In genomic region chr19:47106819-47107200, GRCh38 we compare ENCODE assay signal across 7 cellular contexts. TPM values are rescaled to one million over a fixed set of nuclear protein-coding genes. Genes with fewer than 3 reads are reported as not detected.
DNase-seq lines count a peak whose midpoint lies in the region; ATAC-seq, FAIRE-seq and TF ChIP-seq lines count a peak whose summit lies in the region.

No MANE protein-coding gene starts in this region.

- RAD21 ChIA-PET in GM12878 (lab: Charles Lee; ENCODE audit: unreplicated experiment), result interaction anchor here (0.7 to 1.4 kb wide), 3 partner anchors 17 to 94 kb away, joined by 3 to 4 read pairs (median 3); no protein-coding TSS in a partner anchor

- TF ChIP-seq RAD21 in GM12878 (IDR thresholded peaks at IDR 0.05; ENCODE audit: insufficient read depth, low read depth, low read length), result no peak

- POLR2A ChIA-PET in GM12878 (lab: Charles Lee), result interaction anchor here (0.6 to 2.8 kb wide), 4 partner anchors 13 to 712 kb away, joined by 3 to 11 read pairs (median 6); partner anchors contain the start of gene SAE1

- H3K79me2 ChIP-seq in OCI-LY1 (ENCODE audit: insufficient read depth, low read length) (peaks cover 81% of the 10 kb centered on the region), GM12878 (ENCODE audit: control insufficient read depth, insufficient read depth, low read length) (peaks cover 91% of the 10 kb centered on the region)

- no peak for FAIRE-seq in GM12878 (lab: Jason Lieb, UNC)

- SMC1A ChIA-PET in GM12878 (lab: Charles Lee; ENCODE audit: uncharacterized antibody, unreplicated experiment), result no interaction called here

- TF ChIP-seq CTCF in OCI-LY1 (IDR thresholded peaks at IDR 0.05; ENCODE audit: low read length), result no peak
- no peak for TF ChIP-seq CTCF in GM12878 (IDR thresholded peaks at IDR 0.05 in 2 of 3, conservative IDR thresholded peaks at IDR 0.05 in 1 of 3; ENCODE audit: control insufficient read depth in 2 of 3, extremely low read depth in 1 of 3, insufficient read depth in 1 of 3, low read depth in 3 of 3, low read length in 3 of 3)
- TF ChIP-seq CTCF in lower lobe of right lung (IDR thresholded peaks at IDR 0.05), result no peak
- no peak for TF ChIP-seq CTCF in thoracic aorta (IDR thresholded peaks at IDR 0.05)

- H3K9me2 ChIP-seq in OCI-LY1 (ENCODE audit: low read depth, low read length), result no peaks in the 10 kb centered on the region

- intact Hi-C loops in GM12878 (cut with micrococcal nuclease; ENCODE audit: unreplicated experiment) (no loop called here), lower lobe of right lung (cut with DNase I) (no loop called here)

- 98% methylated on average over 2 of the region's 2 CpGs for WGBS in GM12878 (ENCODE audit: insufficient coverage, insufficient replicate concordance, low lambda C conversion rate, missing lambda C conversion rate)

- TF ChIP-seq EP300 in GM12878 (IDR thresholded peaks at IDR 0.05; ENCODE audit: borderline replicate concordance in 1 of 2, control insufficient read depth in 1 of 2, low read depth in 2 of 2, low read length in 2 of 2), result no peak

- H3K9me3 ChIP-seq in OCI-LY1 (ENCODE audit: low read length) (no peaks in the 10 kb centered on the region), GM12878 (replicated peaks; ENCODE audit: control insufficient read depth, insufficient read depth, low read length) (no peaks in the 10 kb centered on the region), lower lobe of right lung (no peaks in the 10 kb centered on the region), thoracic aorta (no peaks in the 10 kb centered on the region)

- in situ Hi-C loops in GM12878 (cut with MboI), result no loop called here

- CTCF ChIA-PET in GM12878 (lab: Yijun Ruan, JAX), result interaction anchor here (0.9 to 2.7 kb wide), 7 partner anchors 13 to 349 kb away, joined by 3 to 10 read pairs (median 6); no protein-coding TSS in a partner anchor

- DNase-seq in GM12878 (ENCODE audit: low read depth, low spot score) (no peak), lower lobe of right lung (no peak), thoracic aorta (ENCODE audit: low spot score) (no peak), hippocampal formation (lab: John Stamatoyannopoulos, UW) (no peak), SW480 (ENCODE audit: low spot score) (no peak)
- no peak for DNase-seq in activated CD4-positive, CD25-positive, alpha-beta regulatory T cell treated with anti-CD3 and anti-CD28 coated beads, Interleukin-2, amount 50 U/mL, for 72 hours

- H3F3A ChIP-seq in OCI-LY1 (ENCODE audit: insufficient read depth, low read length), result no peaks in the 10 kb centered on the region

- peak overlapping the region; percentile 93 for H3K27ac ChIP-seq in OCI-LY1 (ENCODE audit: low read depth, low read length, poor library complexity, severe bottlenecking)
- 0 out of 2 replicates have a peak overlapping the region, but pooled peaks have one; percentile 34 for H3K27ac ChIP-seq in GM12878 (ENCODE audit: control insufficient read depth, insufficient read depth)
- H3K27ac ChIP-seq in lower lobe of right lung, result peak overlapping the region; percentile 67
- H3K27ac ChIP-seq in thoracic aorta, result peak overlapping the region; percentile 100

- no TSS peak for BruUV-seq in GM12878 (replicated peaks; lab: Mats Ljungman, UMichigan)

- peaks cover 62% of the 10 kb centered on the region for H3K36me3 ChIP-seq in OCI-LY1 (ENCODE audit: insufficient read depth, low read length)
- H3K36me3 ChIP-seq in GM12878 (ENCODE audit: control insufficient read depth in 2 of 2, insufficient read depth in 2 of 2, low read length in 1 of 2), result peaks cover 0 to 7% of the 10 kb centered on the region in 2 experiments; a peak in 2 of 4 replicates
- peaks cover 5% of the 10 kb centered on the region for H3K36me3 ChIP-seq in lower lobe of right lung
- H3K36me3 ChIP-seq in thoracic aorta, result no peaks in the 10 kb centered on the region

- H3K27me3 ChIP-seq in OCI-LY1 (ENCODE audit: insufficient read depth, low read length) (no peaks in the 10 kb centered on the region), GM12878 (replicated peaks in 1 of 2; ENCODE audit: control insufficient read depth in 2 of 2, insufficient read depth in 2 of 2, low read length in 1 of 2) (no peaks in the 10 kb centered on the region), lower lobe of right lung (ENCODE audit: low read depth) (no peaks in the 10 kb centered on the region), thoracic aorta (replicated peaks; ENCODE audit: insufficient read depth) (no peaks in the 10 kb centered on the region)

- no peak for TF ChIP-seq POLR2A in GM12878 (IDR thresholded peaks at IDR 0.05; ENCODE audit: low read depth, low read length)

- peak overlapping the region; percentile 94 for H3K4me3 ChIP-seq in OCI-LY1 (ENCODE audit: low read depth, low read length, poor library complexity, severe bottlenecking)
- H3K4me3 ChIP-seq in GM12878, result peak overlapping the region; percentile 3; the same call in 1 of the 2 replicates
- H3K4me3 ChIP-seq in lower lobe of right lung, result no peak overlapping the region
- H3K4me3 ChIP-seq in thoracic aorta, result peak overlapping the region; percentile 21

- H4K20me1 ChIP-seq in OCI-LY1 (ENCODE audit: insufficient read depth, low read length) (no peaks in the 10 kb centered on the region), GM12878 (ENCODE audit: control insufficient read depth, insufficient read depth) (no peaks in the 10 kb centered on the region)

- ATAC-seq in GM12878 (no peak), lower lobe of right lung (no peak), thoracic aorta (ENCODE audit: insufficient number of reproducible peaks, low FRiP score, low read depth) (no peak)

- H3K4me1 ChIP-seq in OCI-LY1 (ENCODE audit: insufficient read depth, low read length, severe bottlenecking) (peaks cover 48% of the 10 kb centered on the region), GM12878 (ENCODE audit: control insufficient read depth, insufficient read depth, low read length) (peaks cover 8% of the 10 kb centered on the region), lower lobe of right lung (peaks cover 66% of the 10 kb centered on the region), thoracic aorta (ENCODE audit: control insufficient read depth in 1 of 2, low read depth in 2 of 2) (peaks cover 32 to 61% of the 10 kb centered on the region in 2 donors)

- H3K4me2 ChIP-seq in OCI-LY1 (ENCODE audit: low read length), result peak overlapping the region; percentile 86
- H3K4me2 ChIP-seq in GM12878 (ENCODE audit: control insufficient read depth, insufficient read depth), result peak overlapping the region; percentile 68

- H3K9ac ChIP-seq in OCI-LY1 (ENCODE audit: low read length) (peak overlapping the region; percentile 8; the same call in 1 of the 2 replicates), GM12878 (ENCODE audit: control insufficient read depth, insufficient read depth, low read length) (peak overlapping the region; percentile 32; the same call in 1 of the 2 replicates)

- H2AFZ ChIP-seq in OCI-LY1 (ENCODE audit: low read length) (no peak overlapping the region), GM12878 (ENCODE audit: control insufficient read depth, low read depth, low read length) (no peak overlapping the region)

RNA-seq across cellular contexts. Expression of gene ZC3H4, which starts 6.8 kb away (rescaled TPM):
- total RNA-seq in GM12878 (2013; cell fraction: nucleolus; rRNA removed), result 24.4 and 25.1 TPM in 2 replicates
- total RNA-seq in GM12878 (2014; rRNA removed), result 16.3 and 19.0 TPM in 2 replicates
- total RNA-seq in GM12878 (2014; rRNA removed; fragmentation: Illumina TruSeq; extraction: Trizol), result 16.8 and 17.2 TPM in 2 replicates
- 78.1 and 86.3 TPM in 2 replicates for total RNA-seq in GM12878 (2021)
- polyA plus RNA-seq in GM12878 (2011; ENCODE audit: low read depth), result 12.3 TPM
- polyA plus RNA-seq in GM12878 (2011; rRNA removed), result 5.1 TPM in 2 replicates
- 3.9 and 4.1 TPM in 2 replicates for polyA plus RNA-seq in GM12878 (2011; cell fraction: cytosol; rRNA removed)
- polyA plus RNA-seq in GM12878 (2011; cell fraction: nucleus; rRNA removed), result 14.1 and 21.0 TPM in 2 replicates
- 18.5 and 26.0 TPM in 2 replicates for polyA plus RNA-seq in GM12878 (2012)
- 29.8 and 38.8 TPM in 2 replicates for polyA plus RNA-seq in GM12878 (2014; fragmentation: Illumina TruSeq; extraction: Trizol)
- polyA plus RNA-seq in GM12878 (2014; fragmentation: Nextera tagmentation; extraction: Ambion mirVana), result 1 to 10 TPM; 5.8 to 9.3 TPM
- polyA plus RNA-seq in GM12878 (2014; rRNA removed), result 18.4 and 23.0 TPM in 2 replicates
- 10 to 100 TPM; 12.9 to 13.8 TPM for polyA plus RNA-seq in GM12878 (2016; fragmentation: Nextera tagmentation; extraction: Ambion mirVana)
- polyA minus RNA-seq in GM12878 (2011; rRNA and poly(A)+ RNA removed), result 9.9 and 12.6 TPM in 2 replicates
- polyA minus RNA-seq in GM12878 (2011; cell fraction: cytosol; rRNA and poly(A)+ RNA removed), result 10.0 and 13.8 TPM in 2 replicates
- 5.4 and 9.7 TPM in 2 replicates for polyA minus RNA-seq in GM12878 (2011; cell fraction: nucleus; rRNA and poly(A)+ RNA removed)
- total RNA-seq in lower lobe of right lung, result 49.3 TPM
- total RNA-seq in thoracic aorta, result 10 to 100 TPM; 21.9 to 26.0 TPM

RNA-seq across cellular contexts. Expression of gene SAE1, which starts 23.8 kb away (rescaled TPM):
- total RNA-seq in GM12878 (2013; cell fraction: nucleolus; rRNA removed), result 53.9 and 56.9 TPM in 2 replicates
- total RNA-seq in GM12878 (2014; rRNA removed), result 136 and 148 TPM in 2 replicates
- total RNA-seq in GM12878 (2014; rRNA removed; fragmentation: Illumina TruSeq; extraction: Trizol), result 141 and 150 TPM in 2 replicates
- 143 and 146 TPM in 2 replicates for total RNA-seq in GM12878 (2021)
- polyA plus RNA-seq in GM12878 (2011; ENCODE audit: low read depth), result 73.1 TPM
- polyA plus RNA-seq in GM12878 (2011; rRNA removed), result 136 and 184 TPM in 2 replicates
- polyA plus RNA-seq in GM12878 (2011; cell fraction: cytosol; rRNA removed), result 131 and 137 TPM in 2 replicates
- 56.9 and 73.1 TPM in 2 replicates for polyA plus RNA-seq in GM12878 (2011; cell fraction: nucleus; rRNA removed)
- 81.5 and 82.4 TPM in 2 replicates for polyA plus RNA-seq in GM12878 (2012)
- polyA plus RNA-seq in GM12878 (2014; fragmentation: Illumina TruSeq; extraction: Trizol), result 191 and 244 TPM in 2 replicates
- polyA plus RNA-seq in GM12878 (2014; fragmentation: Nextera tagmentation; extraction: Ambion mirVana), result 10 to 100 TPM; 62.0 to 90.0 TPM
- polyA plus RNA-seq in GM12878 (2014; rRNA removed), result 167 and 180 TPM in 2 replicates
- 100 to 1,000 TPM; 230 to 246 TPM for polyA plus RNA-seq in GM12878 (2016; fragmentation: Nextera tagmentation; extraction: Ambion mirVana)
- 63.4 and 92.7 TPM in 2 replicates for polyA minus RNA-seq in GM12878 (2011; rRNA and poly(A)+ RNA removed)
- polyA minus RNA-seq in GM12878 (2011; cell fraction: cytosol; rRNA and poly(A)+ RNA removed), result 24.5 and 33.5 TPM in 2 replicates
- polyA minus RNA-seq in GM12878 (2011; cell fraction: nucleus; rRNA and poly(A)+ RNA removed), result 8.8 and 14.9 TPM in 2 replicates
- 49.9 TPM for total RNA-seq in lower lobe of right lung
- 10 to 100 TPM; 39.3 to 50.8 TPM for total RNA-seq in thoracic aorta

RNA-seq across cellular contexts. Expression of gene TMEM160, which starts 58.4 kb away (rescaled TPM):
- total RNA-seq in GM12878 (2013; cell fraction: nucleolus; rRNA removed), result 1.7 and 2.8 TPM in 2 replicates
- 77.3 and 83.3 TPM in 2 replicates for total RNA-seq in GM12878 (2014; rRNA removed)
- total RNA-seq in GM12878 (2014; rRNA removed; fragmentation: Illumina TruSeq; extraction: Trizol), result 2.0 and 2.4 TPM in 2 replicates
- total RNA-seq in GM12878 (2021), result 61.8 and 63.4 TPM in 2 replicates
- polyA plus RNA-seq in GM12878 (2011; ENCODE audit: low read depth), result 3.7 TPM
- 4.2 and 15.2 TPM in 2 replicates for polyA plus RNA-seq in GM12878 (2011; rRNA removed)
- polyA plus RNA-seq in GM12878 (2011; cell fraction: cytosol; rRNA removed), result 47.8 and 76.9 TPM in 2 replicates
- 28.3 and 29.1 TPM in 2 replicates for polyA plus RNA-seq in GM12878 (2011; cell fraction: nucleus; rRNA removed)
- 27.5 and 29.0 TPM in 2 replicates for polyA plus RNA-seq in GM12878 (2012)
- 0.21 TPM in 1 of 2 replicates, not detected in the other for polyA plus RNA-seq in GM12878 (2014; fragmentation: Illumina TruSeq; extraction: Trizol)
- under 1 TPM in 1 of 2 experiments, not detected in 1; 0.71 TPM for polyA plus RNA-seq in GM12878 (2014; fragmentation: Nextera tagmentation; extraction: Ambion mirVana)
- 78.5 and 94.8 TPM in 2 replicates for polyA plus RNA-seq in GM12878 (2014; rRNA removed)
- polyA plus RNA-seq in GM12878 (2016; fragmentation: Nextera tagmentation; extraction: Ambion mirVana), result 100 to 1,000 TPM; 138 to 147 TPM
- polyA minus RNA-seq in GM12878 (2011; rRNA and poly(A)+ RNA removed), result 2.4 and 3.6 TPM in 2 replicates
- 8.8 and 9.9 TPM in 2 replicates for polyA minus RNA-seq in GM12878 (2011; cell fraction: cytosol; rRNA and poly(A)+ RNA removed)
- polyA minus RNA-seq in GM12878 (2011; cell fraction: nucleus; rRNA and poly(A)+ RNA removed), result 4.5 and 10.5 TPM in 2 replicates
- total RNA-seq in lower lobe of right lung, result 29.5 TPM
- total RNA-seq in thoracic aorta, result 10 to 100 TPM in 1 of 2 donors, 1 to 10 TPM in 1; 2.4 to 55.0 TPM

Comparison
In these comparisons a context has a peak if more than half of its experiments do, and no peak if none do; other contexts are left out.
1. H3K27ac ChIP-seq: peak in every context shown above with its lines; median percentile 100 in thoracic aorta; 93 in OCI-LY1; 67 in lower lobe of right lung; 34 in GM12878.